Comparison of ENCODE assay signal across 8 cellular contexts in the genomic region with DNA sequence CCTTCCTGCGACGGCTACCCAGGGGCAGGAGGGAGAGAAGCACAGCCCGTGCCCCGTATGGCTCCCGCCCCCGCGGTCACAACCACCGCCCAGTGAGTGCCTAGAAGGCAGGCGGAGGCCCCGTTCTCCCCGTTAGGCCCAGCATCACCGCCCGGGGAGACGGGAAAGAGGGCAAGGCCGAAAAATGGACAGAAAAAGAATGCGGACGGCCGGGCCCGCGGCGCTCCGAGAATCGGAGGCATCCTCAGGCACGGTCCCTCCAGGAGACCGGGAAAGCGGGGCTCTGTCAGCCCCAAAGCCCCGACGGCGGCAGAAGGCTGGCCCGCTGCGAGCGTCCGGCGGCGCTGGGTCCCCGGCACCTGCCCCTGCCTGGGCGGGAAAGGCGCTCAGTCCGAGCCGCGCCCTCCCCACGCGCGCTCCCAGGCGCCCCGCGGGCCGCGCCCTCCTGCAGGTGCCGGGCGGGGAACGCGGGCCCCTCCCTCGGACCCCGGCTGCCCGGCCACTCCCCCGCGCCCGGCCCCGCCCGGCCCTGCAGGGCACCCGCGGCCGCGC. TPM values are rescaled to one million over a fixed set of nuclear protein-coding genes. Genes with fewer than 3 reads are reported as not detected.
DNase-seq lines count a peak whose midpoint lies in the region; ATAC-seq and TF ChIP-seq lines count a peak whose summit lies in the region.

No MANE protein-coding gene starts in this region.

- ATAC-seq in HG02970 (IDR thresholded peaks at IDR 0.05; ENCODE audit: low FRiP score, unreplicated experiment), result no peak

- CTCF ChIA-PET in OCI-LY7 (lab: Charles Lee; ENCODE audit: unreplicated experiment), result no interaction called here

- H3K79me2 ChIP-seq in OCI-LY7 (ENCODE audit: insufficient read depth, low read depth, low read length), result peaks cover 27% of the 10 kb centered on the region; the same call in 1 of the 2 replicates

- in situ Hi-C loops in GM13976 (cut with MboI; ENCODE audit: low sequenced_read_pairs, unreplicated experiment) (no loop called here), astrocyte of the cerebellum (cut with HindIII; ENCODE audit: low sequenced_read_pairs) (no loop called here)

- no peaks in the 10 kb centered on the region for H3K36me3 ChIP-seq in OCI-LY7 (ENCODE audit: insufficient read depth, low read length)

- TF ChIP-seq CTCF in GM13976 (IDR thresholded peaks at IDR 0.05; ENCODE audit: borderline replicate concordance, control extremely low read depth, extremely low read depth, insufficient read depth, missing control alignments), result no peak
- no peak for TF ChIP-seq CTCF in HFF-Myc (IDR thresholded peaks at IDR 0.05; ENCODE audit: low read depth, low read length, missing control alignments)
- no peak for TF ChIP-seq CTCF in OCI-LY7 (conservative IDR thresholded peaks at IDR 0.05; ENCODE audit: low read length)
- TF ChIP-seq CTCF in astrocyte of the cerebellum (IDR thresholded peaks at IDR 0.05; ENCODE audit: low read depth, low read length, missing control alignments), result no peak

- intact Hi-C loops in OCI-LY7 (cut with micrococcal nuclease; ENCODE audit: unreplicated experiment), result loop anchor here (1.0 to 5.0 kb wide), 2 partner anchors 29 to 60 kb away; a partner anchor contains a TSS

- H4K20me1 ChIP-seq in OCI-LY7 (ENCODE audit: insufficient read depth, low read length), result no peaks in the 10 kb centered on the region

- no peaks in the 10 kb centered on the region for H3K9me3 ChIP-seq in OCI-LY7 (ENCODE audit: low read length)

- H3K4me3 ChIP-seq in HFF-Myc (replicated peaks; ENCODE audit: low read depth, low read length), result peak overlapping the region; percentile 68
- H3K4me3 ChIP-seq in OCI-LY7 (ENCODE audit: low read depth, low read length, poor library complexity, severe bottlenecking), result peak overlapping the region; percentile 88
- H3K4me3 ChIP-seq in astrocyte of the cerebellum (ENCODE audit: low read depth, low read length), result peak overlapping the region; percentile 77

- peak overlapping the region; percentile 74 for H3K27ac ChIP-seq in OCI-LY7 (ENCODE audit: low read depth, low read length, poor library complexity, severe bottlenecking)

- no TSS peak for BruUV-seq in OCI-LY7 (replicated peaks; lab: Mats Ljungman, UMichigan)

- H3K4me1 ChIP-seq in OCI-LY7 (ENCODE audit: insufficient read depth, low read length, poor library complexity, severe bottlenecking), result peaks cover 25% of the 10 kb centered on the region

- H3K9me2 ChIP-seq in OCI-LY7 (ENCODE audit: insufficient read depth, low read length), result no peaks in the 10 kb centered on the region

- DNase-seq in GM13976 (ENCODE audit: low spot score) (peak; percentile 67), HFF-Myc (ENCODE audit: extremely low read depth, low read depth) (no peak), OCI-LY7 (ENCODE audit: low spot score) (peak; percentile 55), astrocyte of the cerebellum (ENCODE audit: low read depth) (no peak), islet precursor cell (peak; percentile 73), iPS-NIHi11 (ENCODE audit: low spot score) (no peak)
- peak; percentile 37 to 46 for DNase-seq in stimulated activated CD4-positive, alpha-beta T cell treated with anti-CD3 and anti-CD28 coated beads, Interleukin-15, amount 100 ng/mL, for 48 hours (ENCODE audit: low read depth in 2 of 2)

- peak overlapping the region; percentile 84 for H3K4me2 ChIP-seq in OCI-LY7 (ENCODE audit: low read length)

- POLR2A ChIA-PET in OCI-LY7 (lab: Charles Lee), result interaction anchor here (1.5 kb wide), 1 partner anchor 131 kb away, joined by 3 read pairs; no protein-coding TSS in a partner anchor

- peak overlapping the region; percentile 24; the same call in 1 of the 2 replicates for H2AFZ ChIP-seq in OCI-LY7 (ENCODE audit: low read length)

RNA-seq across cellular contexts. Expression of a gene that starts 0.4 kb away (rescaled TPM):
- total RNA-seq in OCI-LY7 (2014; rRNA removed; shearing (Covaris generic)), result 249 and 288 TPM in 2 replicates
- 170 and 180 TPM in 2 replicates for total RNA-seq in OCI-LY7 (2022)

RNA-seq across cellular contexts. Expression of a gene that starts 2.2 kb away (rescaled TPM):
- total RNA-seq in OCI-LY7 (2014; rRNA removed; shearing (Covaris generic)), result not detected in 2 replicates
- not detected in 2 replicates for total RNA-seq in OCI-LY7 (2022)

RNA-seq across cellular contexts. Expression of a gene that starts 27.7 kb away (rescaled TPM):
- total RNA-seq in OCI-LY7 (2014; rRNA removed; shearing (Covaris generic)), result 388 and 393 TPM in 2 replicates
- total RNA-seq in OCI-LY7 (2022), result 502 and 577 TPM in 2 replicates

RNA-seq across cellular contexts. Expression of a gene that starts 28.7 kb away (rescaled TPM):
- total RNA-seq in OCI-LY7 (2014; rRNA removed; shearing (Covaris generic)), result not detected in 2 replicates
- total RNA-seq in OCI-LY7 (2022), result not detected in 2 replicates

RNA-seq across cellular contexts. Expression of a gene that starts 38.5 kb away (rescaled TPM):
- 233 and 265 TPM in 2 replicates for total RNA-seq in OCI-LY7 (2014; rRNA removed; shearing (Covaris generic))
- 663 and 715 TPM in 2 replicates for total RNA-seq in OCI-LY7 (2022)

Comparison
In these comparisons a context has a peak if more than half of its experiments do, and no peak if none do; other contexts are left out.
1. DNase-seq: peak in GM13976 (single experiment), OCI-LY7 (single experiment), islet precursor cell (single experiment) and stimulated activated CD4-positive, alpha-beta T cell treated with anti-CD3 and anti-CD28 coated beads, Interleukin-15, amount 100 ng/mL, for 48 hours (2 of 2); none in HFF-Myc (single experiment), astrocyte of the cerebellum (single experiment) and iPS-NIHi11 (single experiment).
2. Peak in every context shown above with its lines, with median percentiles within 50 percentile points of each other: H3K4me3 ChIP-seq.